In the genomic region with DNA sequence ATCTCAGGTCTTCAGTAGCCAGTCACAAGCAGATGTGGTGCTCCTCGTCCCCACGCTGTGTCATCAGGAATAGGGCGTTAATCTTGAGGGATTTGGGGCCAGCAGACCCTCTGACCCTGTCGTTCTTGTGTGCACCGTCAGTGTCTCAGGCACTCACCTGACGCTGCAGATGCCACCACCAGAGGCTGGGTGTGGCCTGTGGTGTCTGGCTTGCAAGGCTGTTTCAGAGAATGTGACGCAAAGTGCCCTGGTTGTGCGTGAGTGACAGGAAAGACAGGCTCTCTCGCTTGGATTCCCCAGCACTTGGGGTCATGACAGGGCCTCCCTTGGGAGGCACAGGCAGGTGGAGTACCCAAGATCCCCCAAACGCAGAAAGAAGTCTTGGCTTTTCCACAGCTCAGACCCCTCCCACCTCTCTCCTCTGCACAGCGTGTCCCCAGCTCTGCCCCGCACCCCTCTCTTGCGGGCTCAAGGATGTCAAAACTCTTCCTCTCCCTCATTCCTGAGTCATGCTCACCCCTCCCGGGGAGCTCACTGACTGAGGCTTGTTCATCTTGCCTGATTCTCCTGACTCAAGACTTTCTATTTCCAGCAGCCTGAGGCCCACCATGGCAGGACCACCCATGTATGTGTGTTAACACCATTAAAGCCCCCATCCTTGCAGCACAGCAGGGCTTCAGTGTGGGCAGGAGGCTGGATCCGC, we compare ENCODE assay signal across 1 cellular context.
TF ChIP-seq lines count a peak whose summit lies in the region.

No MANE protein-coding gene starts in this region.

TF ChIP-seq in GM23338, 12 proteins besides CTCF, POLR2A, EP300 and RAD21 (continued from another document):
- TF ChIP-seq, protein P1, sequence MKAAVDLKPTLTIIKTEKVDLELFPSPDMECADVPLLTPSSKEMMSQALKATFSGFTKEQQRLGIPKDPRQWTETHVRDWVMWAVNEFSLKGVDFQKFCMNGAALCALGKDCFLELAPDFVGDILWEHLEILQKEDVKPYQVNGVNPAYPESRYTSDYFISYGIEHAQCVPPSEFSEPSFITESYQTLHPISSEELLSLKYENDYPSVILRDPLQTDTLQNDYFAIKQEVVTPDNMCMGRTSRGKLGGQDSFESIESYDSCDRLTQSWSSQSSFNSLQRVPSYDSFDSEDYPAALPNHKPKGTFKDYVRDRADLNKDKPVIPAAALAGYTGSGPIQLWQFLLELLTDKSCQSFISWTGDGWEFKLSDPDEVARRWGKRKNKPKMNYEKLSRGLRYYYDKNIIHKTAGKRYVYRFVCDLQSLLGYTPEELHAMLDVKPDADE (IDR thresholded peaks at IDR 0.05), result no peak
- no peak for TF ChIP-seq ZNF331 (CRISPR knock-in tag; IDR thresholded peaks at IDR 0.05; ENCODE audit: low read depth)
- no peak for TF ChIP-seq JUNB (IDR thresholded peaks at IDR 0.05; ENCODE audit: unreplicated experiment)
- no peak for TF ChIP-seq POLR2AphosphoS5 (IDR thresholded peaks at IDR 0.05; ENCODE audit: low read depth)
- TF ChIP-seq EZH2phosphoT487 (IDR thresholded peaks at IDR 0.05; ENCODE audit: unreplicated experiment), result no peak
- TF ChIP-seq, protein P2, sequence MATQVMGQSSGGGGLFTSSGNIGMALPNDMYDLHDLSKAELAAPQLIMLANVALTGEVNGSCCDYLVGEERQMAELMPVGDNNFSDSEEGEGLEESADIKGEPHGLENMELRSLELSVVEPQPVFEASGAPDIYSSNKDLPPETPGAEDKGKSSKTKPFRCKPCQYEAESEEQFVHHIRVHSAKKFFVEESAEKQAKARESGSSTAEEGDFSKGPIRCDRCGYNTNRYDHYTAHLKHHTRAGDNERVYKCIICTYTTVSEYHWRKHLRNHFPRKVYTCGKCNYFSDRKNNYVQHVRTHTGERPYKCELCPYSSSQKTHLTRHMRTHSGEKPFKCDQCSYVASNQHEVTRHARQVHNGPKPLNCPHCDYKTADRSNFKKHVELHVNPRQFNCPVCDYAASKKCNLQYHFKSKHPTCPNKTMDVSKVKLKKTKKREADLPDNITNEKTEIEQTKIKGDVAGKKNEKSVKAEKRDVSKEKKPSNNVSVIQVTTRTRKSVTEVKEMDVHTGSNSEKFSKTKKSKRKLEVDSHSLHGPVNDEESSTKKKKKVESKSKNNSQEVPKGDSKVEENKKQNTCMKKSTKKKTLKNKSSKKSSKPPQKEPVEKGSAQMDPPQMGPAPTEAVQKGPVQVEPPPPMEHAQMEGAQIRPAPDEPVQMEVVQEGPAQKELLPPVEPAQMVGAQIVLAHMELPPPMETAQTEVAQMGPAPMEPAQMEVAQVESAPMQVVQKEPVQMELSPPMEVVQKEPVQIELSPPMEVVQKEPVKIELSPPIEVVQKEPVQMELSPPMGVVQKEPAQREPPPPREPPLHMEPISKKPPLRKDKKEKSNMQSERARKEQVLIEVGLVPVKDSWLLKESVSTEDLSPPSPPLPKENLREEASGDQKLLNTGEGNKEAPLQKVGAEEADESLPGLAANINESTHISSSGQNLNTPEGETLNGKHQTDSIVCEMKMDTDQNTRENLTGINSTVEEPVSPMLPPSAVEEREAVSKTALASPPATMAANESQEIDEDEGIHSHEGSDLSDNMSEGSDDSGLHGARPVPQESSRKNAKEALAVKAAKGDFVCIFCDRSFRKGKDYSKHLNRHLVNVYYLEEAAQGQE (IDR thresholded peaks at IDR 0.05; ENCODE audit: unreplicated experiment), result no peak
- no peak for TF ChIP-seq CREB1 (CRISPR knock-in tag; IDR thresholded peaks at IDR 0.05; ENCODE audit: low read depth)
- TF ChIP-seq NANOG (IDR thresholded peaks at IDR 0.05; ENCODE audit: borderline replicate concordance), result no peak
- no peak for TF ChIP-seq ZNF114 (CRISPR knock-in tag; IDR thresholded peaks at IDR 0.05)
- no peak for TF ChIP-seq STAT1 (IDR thresholded peaks at IDR 0.05; ENCODE audit: unreplicated experiment)
